In the genomic region with DNA sequence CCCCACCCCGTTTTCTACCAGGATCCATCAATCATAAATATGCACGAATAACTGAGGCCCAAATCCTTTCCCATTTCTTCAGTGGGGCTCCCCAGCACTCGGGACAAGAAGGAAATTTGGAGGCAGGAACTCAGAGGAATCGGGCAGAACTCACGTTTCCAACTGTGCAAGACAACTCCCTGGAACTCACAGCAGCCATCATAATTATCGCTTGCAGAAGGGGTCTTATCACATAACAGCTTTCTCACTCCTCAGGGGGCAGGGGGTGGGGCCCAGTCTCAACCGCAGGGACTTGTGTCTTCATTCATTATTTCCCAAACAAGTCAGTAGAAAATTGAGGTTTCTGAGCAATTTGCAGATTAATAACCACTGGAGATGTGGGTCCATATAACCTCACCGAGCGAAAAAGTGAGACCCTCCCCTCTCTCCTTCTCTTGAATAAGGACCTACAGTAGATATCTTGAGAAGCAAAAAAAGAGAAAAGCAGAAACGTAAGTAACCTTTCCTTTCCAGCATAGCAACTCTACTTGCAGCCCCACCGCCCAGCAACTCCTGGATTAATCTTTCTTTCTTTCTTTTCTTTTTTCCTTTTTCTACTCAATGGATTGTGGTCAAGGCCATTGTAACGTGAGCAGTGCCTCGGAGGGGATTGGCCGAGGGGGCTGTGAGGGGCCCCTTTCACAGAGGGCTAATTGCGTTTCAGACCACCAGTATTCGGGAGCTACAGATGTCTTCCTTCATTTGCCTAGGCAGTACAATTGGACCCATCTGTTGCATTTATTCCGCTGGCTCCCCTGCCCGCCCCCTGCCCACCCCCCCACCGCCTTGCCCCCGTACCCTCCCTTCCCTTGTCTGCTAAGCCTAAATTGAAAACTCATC, we compare ENCODE assay signal across 30 cellular contexts. TPM values are rescaled to one million over a fixed set of nuclear protein-coding genes. Genes with fewer than 3 reads are reported as not detected.
DNase-seq lines count a peak whose midpoint lies in the region; ATAC-seq and TF ChIP-seq lines count a peak whose summit lies in the region.
"Had no signal": no experiment of that assay in that cellular context is flagged by ENCODE, and none has a peak within 500 bp of the region (broad histone marks: within the 10 kb centered on the region; RNA-seq: fewer than 3 reads in every experiment).

No MANE protein-coding gene starts in this region.

- no peaks in the 10 kb centered on the region for H3K9me3 ChIP-seq in WERI-Rb-1 (ENCODE audit: severe bottlenecking)
- H3K9me3 ChIP-seq in gastroesophageal sphincter = no peaks in the 10 kb centered on the region
- H3K9me3 ChIP-seq: BLaER1, Caco-2, heart left ventricle, suprapubic skin, uterus had no signal

- peak overlapping the region; percentile 53 for H3K27ac ChIP-seq in WERI-Rb-1
- H3K27ac ChIP-seq in gastroesophageal sphincter = no peak overlapping the region
- H3K27ac ChIP-seq: BLaER1, heart left ventricle, SK-N-MC, suprapubic skin, uterus had no signal

- H3K9me3 Mint-ChIP-seq in mesothelial cell of epicardium = no peaks in the 10 kb centered on the region
- H3K9me3 Mint-ChIP-seq: stimulated activated effector memory CD8-positive, alpha-beta T cell treated with anti-CD3 and anti-CD28 coated beads, Interleukin-12 subunit alpha, Interleukin-12 subunit beta, amount 100 ng/mL, for 72 hours; T-helper 1 cell treated with Interleukin-12 subunit alpha and Interleukin-12 subunit beta and Interleukin-4 antibody, amounts not matched to agents 30 μg/mL and 1 μg/mL, for 36 hours had no signal

- H3K36me3 Mint-ChIP-seq in mesothelial cell of epicardium = no peaks in the 10 kb centered on the region
- H3K36me3 Mint-ChIP-seq: activated naive CD8-positive, alpha-beta T cell; naive thymus-derived CD4-positive, alpha-beta T cell; stimulated activated effector memory CD8-positive, alpha-beta T cell treated with anti-CD3 and anti-CD28 coated beads, Interleukin-12 subunit alpha, Interleukin-12 subunit beta, amount 100 ng/mL, for 72 hours had no signal

- DNase-seq in DMS 273 treated with DMSO at 0.1 percent for 48 hours (lab: John Stamatoyannopoulos, UW) (peak; percentile 92), NCI-H524 (lab: John Stamatoyannopoulos, UW) (peak; percentile 66 to 86), WERI-Rb-1 (no peak), mesothelial cell of epicardium (ENCODE audit: low spot score in 2 of 2, unreplicated experiment in 2 of 2) (no peak), C1 segment of cervical spinal cord (lab: John Stamatoyannopoulos, UW) (no peak)
- DNase-seq in stimulated activated CD4-positive, alpha-beta T cell treated with anti-CD3 and anti-CD28 coated beads, Interleukin-2, amount 100 ng/mL, for 24 hours = no peak
- DNase-seq: ACHN; activated CD4-positive, alpha-beta T cell treated with anti-CD3 and anti-CD28 coated beads, Interleukin-2, amount 50 U/mL, for 1 hour; HCEC 1CT; heart left ventricle; IMR-90; left cardiac atrium; naive thymus-derived CD4-positive, alpha-beta T cell; NCI-H1105; NCI-H2029 treated with DMSO at 0.1 percent for 48 hours; stimulated activated CD4-positive, alpha-beta T cell treated with anti-CD3 and anti-CD28 coated beads, Interleukin-2, amount 100 ng/mL, for 48 hours; uterus had no signal

- H3K27ac Mint-ChIP-seq in mesothelial cell of epicardium = peak overlapping the region; percentile 49
- H3K27ac Mint-ChIP-seq: activated naive CD8-positive, alpha-beta T cell; naive thymus-derived CD4-positive, alpha-beta T cell; stimulated activated effector memory CD8-positive, alpha-beta T cell treated with anti-CD3 and anti-CD28 coated beads, Interleukin-12 subunit alpha, Interleukin-12 subunit beta, amount 100 ng/mL, for 72 hours; T-helper 1 cell treated with Interleukin-12 subunit alpha and Interleukin-12 subunit beta and Interleukin-4 antibody, amounts not matched to agents 30 μg/mL and 1 μg/mL, for 36 hours had no signal

- H3K4me3 Mint-ChIP-seq in mesothelial cell of epicardium = no peak overlapping the region
- H3K4me3 Mint-ChIP-seq: activated naive CD8-positive, alpha-beta T cell; naive thymus-derived CD4-positive, alpha-beta T cell; stimulated activated effector memory CD8-positive, alpha-beta T cell treated with anti-CD3 and anti-CD28 coated beads, Interleukin-12 subunit alpha, Interleukin-12 subunit beta, amount 100 ng/mL, for 72 hours; T-helper 1 cell treated with Interleukin-12 subunit alpha and Interleukin-12 subunit beta and Interleukin-4 antibody, amounts not matched to agents 30 μg/mL and 1 μg/mL, for 36 hours had no signal

- peaks cover 5% of the 10 kb centered on the region for H3K4me1 Mint-ChIP-seq in mesothelial cell of epicardium
- H3K4me1 Mint-ChIP-seq: naive thymus-derived CD4-positive, alpha-beta T cell; stimulated activated effector memory CD8-positive, alpha-beta T cell treated with anti-CD3 and anti-CD28 coated beads, Interleukin-12 subunit alpha, Interleukin-12 subunit beta, amount 100 ng/mL, for 72 hours had no signal

- no peak overlapping the region for H3K4me3 ChIP-seq in WERI-Rb-1 (ENCODE audit: low read depth, low read length)
- H3K4me3 ChIP-seq in gastroesophageal sphincter = no peak overlapping the region
- H3K4me3 ChIP-seq: BLaER1, heart left ventricle, SK-N-MC, suprapubic skin, uterus had no signal

- ATAC-seq in gastroesophageal sphincter (no peak), HG03280 (IDR thresholded peaks at IDR 0.05; ENCODE audit: unreplicated experiment) (no peak)
- ATAC-seq: heart left ventricle; left cardiac atrium; naive thymus-derived CD4-positive, alpha-beta T cell; stimulated activated effector memory CD8-positive, alpha-beta T cell treated with anti-CD3 and anti-CD28 coated beads, Interleukin-12 subunit alpha, Interleukin-12 subunit beta, amount 100 ng/mL, for 72 hours had no signal

- H3K4me1 ChIP-seq in gastroesophageal sphincter = no peaks in the 10 kb centered on the region
- H3K4me1 ChIP-seq: BLaER1, heart left ventricle, suprapubic skin, uterus had no signal

- no peak for TF ChIP-seq EP300 in gastroesophageal sphincter (IDR thresholded peaks at IDR 0.05)

- WGBS in gastroesophageal sphincter (ENCODE audit: low coverage in 1 of 2), 2 donors = 41 to 50% methylated on average over 17 to 19 of the region's 20 CpGs

- TF ChIP-seq POLR2A in gastroesophageal sphincter (IDR thresholded peaks at IDR 0.05) = no peak

- TF ChIP-seq CTCF in WERI-Rb-1 (IDR thresholded peaks at IDR 0.05; ENCODE audit: low read depth, low read length) = no peak
- TF ChIP-seq CTCF in mesothelial cell of epicardium (IDR thresholded peaks at IDR 0.05; ENCODE audit: unreplicated experiment) = no peak
- no peak for TF ChIP-seq CTCF in gastroesophageal sphincter (IDR thresholded peaks at IDR 0.05)

- H3K27me3 ChIP-seq in WERI-Rb-1 (ENCODE audit: insufficient read depth, low read depth, severe bottlenecking) (no peaks in the 10 kb centered on the region), gastroesophageal sphincter (peaks cover 71% of the 10 kb centered on the region)
- H3K27me3 ChIP-seq: uterus had no signal

- peaks cover 72% of the 10 kb centered on the region for H3K27me3 Mint-ChIP-seq in mesothelial cell of epicardium (ENCODE audit: low read depth)

- no peaks in the 10 kb centered on the region for H3K36me3 ChIP-seq in WERI-Rb-1
- no peaks in the 10 kb centered on the region for H3K36me3 ChIP-seq in gastroesophageal sphincter
- H3K36me3 ChIP-seq: BLaER1, heart left ventricle, suprapubic skin, uterus had no signal

RNA-seq across cellular contexts. Expression of a gene that starts 24.7 kb away (rescaled TPM):
- total RNA-seq in mesothelial cell of epicardium (not detected in 3 replicates), gastroesophageal sphincter (not detected)
- total RNA-seq: Caco-2, IMR-90, left cardiac atrium, M059J, NCI-H460, osteocyte, RPMI7951 had no signal

RNA-seq across cellular contexts. Expression of a gene that starts 29.7 kb away (rescaled TPM):
- total RNA-seq in mesothelial cell of epicardium (not detected in 3 replicates), gastroesophageal sphincter (not detected)
- total RNA-seq: Caco-2, IMR-90, left cardiac atrium, M059J, NCI-H460, osteocyte, RPMI7951, suprapubic skin, uterus had no signal

RNA-seq across cellular contexts. Expression of a gene that starts 58.9 kb away (rescaled TPM):
- total RNA-seq in mesothelial cell of epicardium = not detected in 3 replicates
- total RNA-seq in gastroesophageal sphincter = not detected
- total RNA-seq: Caco-2; heart left ventricle; IMR-90; left cardiac atrium; M059J; naive thymus-derived CD4-positive, alpha-beta T cell; NCI-H460; osteocyte; RPMI7951; suprapubic skin; uterus had no signal

Comparison
In these comparisons a context has a peak if more than half of its experiments do, and no peak if none do; other contexts are left out.
1. DNase-seq: peak in DMS 273 treated with DMSO at 0.1 percent for 48 hours (single experiment) and NCI-H524 (2 of 2); none in WERI-Rb-1 (single experiment), mesothelial cell of epicardium (0 of 2), stimulated activated CD4-positive, alpha-beta T cell treated with anti-CD3 and anti-CD28 coated beads, Interleukin-2, amount 100 ng/mL, for 24 hours (0 of 2) and C1 segment of cervical spinal cord (0 of 14).